Comparison of ENCODE assay signal across 1 cellular context in genomic region chr6:29649701-29650673, GRCh38.
A peak's percentile ranks its signal among the peaks of the same experiment; 100 is the strongest.
TF ChIP-seq lines count a peak whose summit lies in the region.

No MANE protein-coding gene starts in this region.

TF ChIP-seq in HepG2, 621 proteins besides CTCF, POLR2A, EP300 and RAD21 (continued from another document and continues in another):
- no peak for TF ChIP-seq ZBTB40 (IDR thresholded peaks at IDR 0.05)
- TF ChIP-seq ZBTB40 (CRISPR knock-in tag; IDR thresholded peaks at IDR 0.05), result no peak
- TF ChIP-seq KLF13 (CRISPR knock-in tag; IDR thresholded peaks at IDR 0.05), result no peak
- no peak for TF ChIP-seq CSRNP1 (CRISPR knock-in tag; IDR thresholded peaks at IDR 0.05)
- peak; percentile 63 for TF ChIP-seq ZNF687 (CRISPR knock-in tag; IDR thresholded peaks at IDR 0.05)
- no peak for TF ChIP-seq IKZF4 (CRISPR knock-in tag; IDR thresholded peaks at IDR 0.05; ENCODE audit: borderline replicate concordance, low read depth, not compliant biosample characterization)
- TF ChIP-seq ZNF747 (CRISPR knock-in tag; IDR thresholded peaks at IDR 0.05; ENCODE audit: borderline replicate concordance), result no peak
- no peak for TF ChIP-seq CENPX (CRISPR knock-in tag; IDR thresholded peaks at IDR 0.05)
- peak; percentile 86 for TF ChIP-seq ATF7 (IDR thresholded peaks at IDR 0.05)
- TF ChIP-seq ATF7 (CRISPR knock-in tag; IDR thresholded peaks at IDR 0.05), result no peak
- no peak for TF ChIP-seq ZNF280B (CRISPR knock-in tag; IDR thresholded peaks at IDR 0.05; ENCODE audit: borderline replicate concordance)
- no peak for TF ChIP-seq ZC3H13 (CRISPR knock-in tag; IDR thresholded peaks at IDR 0.05)
- no peak for TF ChIP-seq ZNF414 (CRISPR knock-in tag; IDR thresholded peaks at IDR 0.05)
- TF ChIP-seq ZNF816 (CRISPR knock-in tag; IDR thresholded peaks at IDR 0.05; ENCODE audit: borderline replicate concordance), result no peak
- no peak for TF ChIP-seq ZNF674 (CRISPR knock-in tag; IDR thresholded peaks at IDR 0.05; ENCODE audit: low read depth)
- no peak for TF ChIP-seq ZNF616 (CRISPR knock-in tag; IDR thresholded peaks at IDR 0.05; ENCODE audit: low read depth)
- peak; percentile 96 for TF ChIP-seq CREM (IDR thresholded peaks at IDR 0.05)
- TF ChIP-seq CREM (CRISPR knock-in tag; IDR thresholded peaks at IDR 0.05), result peak; percentile 57; the same call in 1 of the 2 replicates
- no peak for TF ChIP-seq NKX3-1 (CRISPR knock-in tag; IDR thresholded peaks at IDR 0.05)
- TF ChIP-seq PCBP2 (optimal IDR thresholded peaks at IDR 0.05; ENCODE audit: low read depth, low read length, poor library complexity, severe bottlenecking), result no peak
- 0 out of 4 replicates have a peak, but pooled peaks of 1 of the 2 experiments have one; percentile 15 for TF ChIP-seq NR2F1 (CRISPR knock-in tag; IDR thresholded peaks at IDR 0.05)
- TF ChIP-seq SP1 (IDR thresholded peaks at IDR 0.05), result no peak
- no peak for TF ChIP-seq SP1 (CRISPR knock-in tag; IDR thresholded peaks at IDR 0.05)
- no peak for TF ChIP-seq CCDC6 (CRISPR knock-in tag; IDR thresholded peaks at IDR 0.05)
- TF ChIP-seq TFDP2 (CRISPR knock-in tag; IDR thresholded peaks at IDR 0.05), result no peak
- TF ChIP-seq XBP1 (CRISPR knock-in tag; IDR thresholded peaks at IDR 0.05), result peak; percentile 31; the same call in 1 of the 2 replicates
- no peak for TF ChIP-seq HMGXB3 (CRISPR knock-in tag; IDR thresholded peaks at IDR 0.05; ENCODE audit: borderline replicate concordance)
- TF ChIP-seq ZNF580 (CRISPR knock-in tag; IDR thresholded peaks at IDR 0.05; ENCODE audit: borderline replicate concordance, low read depth), result 0 out of 2 replicates have a peak, but pooled peaks have one; percentile 46
- peak; percentile 100 for TF ChIP-seq RFX5 (IDR thresholded peaks at IDR 0.05; ENCODE audit: low read depth, low read length)
- peak; percentile 86; the same call in 1 of the 2 replicates for TF ChIP-seq NFKB2 (CRISPR knock-in tag; IDR thresholded peaks at IDR 0.05; ENCODE audit: borderline replicate concordance)
- peak; percentile 37; the same call in 1 of the 2 replicates for TF ChIP-seq TIGD3 (CRISPR knock-in tag; IDR thresholded peaks at IDR 0.05; ENCODE audit: borderline replicate concordance)
- TF ChIP-seq NCOA2 (CRISPR knock-in tag; IDR thresholded peaks at IDR 0.05), result no peak
